1 cellular context compared by ENCODE assay signal in genomic region chr19:39303373-39304184, GRCh38.
A peak's percentile ranks its signal among the peaks of the same experiment; 100 is the strongest.
TF ChIP-seq lines count a peak whose summit lies in the region.

No MANE protein-coding gene starts in this region.

TF ChIP-seq in H1, 55 proteins besides CTCF, POLR2A, EP300 and RAD21:
- no peak for TF ChIP-seq EZH2 (IDR thresholded peaks at IDR 0.05; ENCODE audit: low read depth, low read length, severe bottlenecking)
- no peak for TF ChIP-seq NANOG (IDR thresholded peaks at IDR 0.05; ENCODE audit: insufficient read depth, low read depth, low read length, poor library complexity, severe bottlenecking)
- TF ChIP-seq SP1 (IDR thresholded peaks at IDR 0.05; ENCODE audit: low read depth, low read length), result peak; percentile 41; the same call in 1 of the 2 replicates
- TF ChIP-seq BRCA1 (IDR thresholded peaks at IDR 0.05; ENCODE audit: low read depth, low read length), result no peak
- no peak for TF ChIP-seq GTF2F1 (IDR thresholded peaks at IDR 0.05; ENCODE audit: borderline replicate concordance, low read depth, low read length)
- peak; percentile 66; the same call in 1 of the 2 replicates for TF ChIP-seq CEBPB (IDR thresholded peaks at IDR 0.05; ENCODE audit: low read depth, low read length)
- TF ChIP-seq SAP30 (IDR thresholded peaks at IDR 0.05; ENCODE audit: insufficient read depth, insufficient replicate concordance, low read length), result no peak
- TF ChIP-seq ATF3 (IDR thresholded peaks at IDR 0.05; ENCODE audit: insufficient read depth, low read depth, low read length), result peak; percentile 55; the same call in 1 of the 2 replicates
- TF ChIP-seq KDM4A (IDR thresholded peaks at IDR 0.05; ENCODE audit: low read depth, low read length, severe bottlenecking), result no peak
- peak; percentile 80 for TF ChIP-seq TEAD4 (IDR thresholded peaks at IDR 0.05; ENCODE audit: low read depth, low read length)
- no peak for TF ChIP-seq CHD1 (IDR thresholded peaks at IDR 0.05; ENCODE audit: low read depth, low read length)
- TF ChIP-seq SIN3A (conservative IDR thresholded peaks at IDR 0.05 in 1 of 2, IDR thresholded peaks at IDR 0.05 in 1 of 2; ENCODE audit: low read depth in 1 of 2, low read length in 2 of 2), result no peak
- TF ChIP-seq SP4 (IDR thresholded peaks at IDR 0.05; ENCODE audit: low read length), result no peak
- no peak for TF ChIP-seq ASH2L (IDR thresholded peaks at IDR 0.05; ENCODE audit: low read length)
- TF ChIP-seq RFX5 (IDR thresholded peaks at IDR 0.05; ENCODE audit: borderline replicate concordance, low read depth, low read length), result peak; percentile 65
- no peak for TF ChIP-seq SIRT6 (IDR thresholded peaks at IDR 0.05; ENCODE audit: low read length)
- TF ChIP-seq PHF8 (conservative IDR thresholded peaks at IDR 0.05; ENCODE audit: low read depth, low read length), result no peak
